ENCODE assay signal across 12 cellular contexts in genomic region chr10:102384606-102385429, GRCh38. TPM values are rescaled to one million over a fixed set of nuclear protein-coding genes. Genes with fewer than 3 reads are reported as not detected.
A peak's percentile ranks its signal among the peaks of the same experiment; 100 is the strongest.
DNase-seq lines count a peak whose midpoint lies in the region; ATAC-seq and TF ChIP-seq lines count a peak whose summit lies in the region.
"Had no signal": no experiment of that assay in that cellular context is flagged by ENCODE, and none has a peak within 500 bp of the region (broad histone marks: within the 10 kb centered on the region; RNA-seq: fewer than 3 reads in every experiment).

No MANE protein-coding gene starts in this region.

- H3K27me3 Mint-ChIP-seq in nephron progenitor cell (ENCODE audit: low read depth, poor library complexity) = peaks cover 16% of the 10 kb centered on the region

- H3K27me3 ChIP-seq in cardiac muscle cell = peaks cover 2% of the 10 kb centered on the region
- no peaks in the 10 kb centered on the region for H3K27me3 ChIP-seq in left ventricle myocardium inferior (ENCODE audit: low read depth)
- no peaks in the 10 kb centered on the region for H3K27me3 ChIP-seq in right lobe of liver
- no peaks in the 10 kb centered on the region for H3K27me3 ChIP-seq in upper lobe of right lung
- H3K27me3 ChIP-seq: tibial nerve had no signal

- no peak for TF ChIP-seq POLR2A in right lobe of liver (IDR thresholded peaks at IDR 0.05)

- intact Hi-C loops in left ventricle myocardium inferior (cut with micrococcal nuclease) = no loop called here
- intact Hi-C loops in right lobe of liver (cut with DNase I) = no loop called here
- intact Hi-C loops in upper lobe of right lung (cut with DNase I) = no loop called here

- H3K4me3 Mint-ChIP-seq in nephron progenitor cell = no peak overlapping the region

- peaks cover 17% of the 10 kb centered on the region for H3K36me3 Mint-ChIP-seq in nephron progenitor cell (ENCODE audit: low read depth)

- no peak overlapping the region for H3K27ac Mint-ChIP-seq in nephron progenitor cell

- H3K4me3 ChIP-seq in cardiac muscle cell (no peak overlapping the region), left ventricle myocardium inferior (no peak overlapping the region), right lobe of liver (no peak overlapping the region), upper lobe of right lung (no peak overlapping the region)
- H3K4me3 ChIP-seq: tibial nerve had no signal

- TF ChIP-seq CTCF in cardiac muscle cell (IDR thresholded peaks at IDR 0.05; ENCODE audit: low read depth, low read length) = no peak
- no peak for TF ChIP-seq CTCF in left ventricle myocardium inferior (IDR thresholded peaks at IDR 0.05; ENCODE audit: borderline replicate concordance)
- TF ChIP-seq CTCF in right lobe of liver (IDR thresholded peaks at IDR 0.05) = no peak
- TF ChIP-seq CTCF in upper lobe of right lung (IDR thresholded peaks at IDR 0.05) = no peak
- TF ChIP-seq CTCF in nephron progenitor cell (IDR thresholded peaks at IDR 0.05) = no peak

- no peaks in the 10 kb centered on the region for H3K4me1 Mint-ChIP-seq in nephron progenitor cell

- H3K4me1 ChIP-seq in cardiac muscle cell (ENCODE audit: low read depth) (no peaks in the 10 kb centered on the region), left ventricle myocardium inferior (no peaks in the 10 kb centered on the region), right lobe of liver (no peaks in the 10 kb centered on the region), upper lobe of right lung (peaks cover 14% of the 10 kb centered on the region)

- peak in 3 of 4 donors; percentile 27 to 66 (median 30) for ATAC-seq in right lobe of liver
- ATAC-seq in upper lobe of right lung = peak; percentile 89
- ATAC-seq in HG03521 (IDR thresholded peaks at IDR 0.05; ENCODE audit: unreplicated experiment) = no peak

- 83% methylated on average over 3 of the region's 4 CpGs for WGBS in right lobe of liver (ENCODE audit: insufficient coverage, low coverage, low lambda C conversion rate, missing lambda C conversion rate)

- H3K27ac ChIP-seq in cardiac muscle cell (peak overlapping the region; percentile 57), left ventricle myocardium inferior (replicated peaks) (no peak overlapping the region), right lobe of liver (no peak overlapping the region), upper lobe of right lung (peak overlapping the region; percentile 12)
- H3K27ac ChIP-seq: tibial nerve had no signal

- H3K9me3 ChIP-seq in cardiac muscle cell (ENCODE audit: low read depth) (no peaks in the 10 kb centered on the region), left ventricle myocardium inferior (replicated peaks) (no peaks in the 10 kb centered on the region), right lobe of liver (no peaks in the 10 kb centered on the region), upper lobe of right lung (no peaks in the 10 kb centered on the region)
- H3K9me3 ChIP-seq: tibial nerve had no signal

- DNase-seq in cardiac muscle cell (ENCODE audit: low read depth in 1 of 2, low spot score in 1 of 2) (peak; percentile 49 to 79), left ventricle myocardium inferior (no peak), amniotic epithelial cell (ENCODE audit: low read depth) (peak; percentile 75), right lobe of liver (no peak), upper lobe of right lung (no peak), retina (no peak), nephron progenitor cell (no peak)
- DNase-seq: GDM1, NCI-H1694 treated with DMSO at 0.1 percent for 48 hours, T1000 had no signal

- no peaks in the 10 kb centered on the region for H3K9me3 Mint-ChIP-seq in nephron progenitor cell

- peaks cover 23% of the 10 kb centered on the region for H3K36me3 ChIP-seq in cardiac muscle cell
- H3K36me3 ChIP-seq in left ventricle myocardium inferior = peaks cover 33% of the 10 kb centered on the region
- peaks cover 0 to 25% (median 16%) of the 10 kb centered on the region in 4 donors for H3K36me3 ChIP-seq in right lobe of liver
- H3K36me3 ChIP-seq in upper lobe of right lung = peaks cover 34% of the 10 kb centered on the region

RNA-seq across cellular contexts. Expression of gene NFKB2, which starts 10.7 kb away (rescaled TPM):
- 21.5 and 29.8 TPM in 2 replicates for total RNA-seq in cardiac muscle cell
- 10.6 and 10.8 TPM in 2 replicates for polyA plus RNA-seq in cardiac muscle cell
- 11.0 TPM for total RNA-seq in left ventricle myocardium inferior
- 10 to 100 TPM in 4 of 6 experiments, 1 to 10 TPM in 2; 7.5 to 46.0 (median 19.4) TPM for total RNA-seq in right lobe of liver
- 36.8 TPM for total RNA-seq in upper lobe of right lung

RNA-seq across cellular contexts. Expression of gene PSD, which starts 33.8 kb away (rescaled TPM):
- 19.8 and 24.7 TPM in 2 replicates for total RNA-seq in cardiac muscle cell
- 13.2 and 18.5 TPM in 2 replicates for polyA plus RNA-seq in cardiac muscle cell
- 0.93 TPM for total RNA-seq in left ventricle myocardium inferior
- 1 to 10 TPM in 3 of 6 experiments, under 1 TPM in 3; 0.12 to 4.6 (median 1.3) TPM for total RNA-seq in right lobe of liver
- total RNA-seq in upper lobe of right lung = 3.5 TPM

RNA-seq across cellular contexts. Expression of gene FBXL15, which starts 35.8 kb away (rescaled TPM):
- total RNA-seq in cardiac muscle cell (36.3 and 46.6 TPM in 2 replicates), left ventricle myocardium inferior (12.3 TPM), right lobe of liver (10 to 100 TPM in 2 of 6 experiments, 1 to 10 TPM in 4; 5.6 to 22.9 (median 9.0) TPM), upper lobe of right lung (16.0 TPM)
- 40.9 and 46.3 TPM in 2 replicates for polyA plus RNA-seq in cardiac muscle cell

RNA-seq across cellular contexts. Expression of gene CUEDC2, which starts 47.6 kb away (rescaled TPM):
- total RNA-seq in cardiac muscle cell (113 and 134 TPM in 2 replicates), left ventricle myocardium inferior (72.3 TPM), right lobe of liver (10 to 100 TPM; 23.0 to 32.1 (median 26.8) TPM), upper lobe of right lung (44.8 TPM)
- 190 and 193 TPM in 2 replicates for polyA plus RNA-seq in cardiac muscle cell

Comparison
In these comparisons a context has a peak if more than half of its experiments do, and no peak if none do; other contexts are left out.
1. DNase-seq: peak in cardiac muscle cell (2 of 2) and amniotic epithelial cell (single experiment); none in left ventricle myocardium inferior (single experiment), right lobe of liver (0 of 3), upper lobe of right lung (single experiment), retina (single experiment) and nephron progenitor cell (single experiment).
2. H3K27ac ChIP-seq: peak in cardiac muscle cell (single experiment) and upper lobe of right lung (single experiment); none in left ventricle myocardium inferior (single experiment) and right lobe of liver (0 of 3).